Comparison of ENCODE assay signal across 8 cellular contexts in genomic region chr2:155695505-155695904, GRCh38.
"Had no signal": no experiment of that assay in that cellular context is flagged by ENCODE, and none has a peak within 500 bp of the region (broad histone marks: within the 10 kb centered on the region; RNA-seq: fewer than 3 reads in every experiment).

No MANE protein-coding gene starts in this region.

- H3K4me3 Mint-ChIP-seq: IgD-negative memory B cell had no signal

- FAIRE-seq: HTR-8/SVneo had no signal

- H3K4me2 ChIP-seq: KMS-11 had no signal

- H3K9ac ChIP-seq: KMS-11 had no signal

- H3K27ac Mint-ChIP-seq: IgD-negative memory B cell had no signal

- H3K36me3 Mint-ChIP-seq: IgD-negative memory B cell had no signal

- H3K27me3 Mint-ChIP-seq: IgD-negative memory B cell had no signal

- H3K27ac ChIP-seq: HL-60, KMS-11 had no signal

- DNase-seq: Karpas-422, Kasumi-1, KBM-7, KG1 had no signal
